In the genomic region with DNA sequence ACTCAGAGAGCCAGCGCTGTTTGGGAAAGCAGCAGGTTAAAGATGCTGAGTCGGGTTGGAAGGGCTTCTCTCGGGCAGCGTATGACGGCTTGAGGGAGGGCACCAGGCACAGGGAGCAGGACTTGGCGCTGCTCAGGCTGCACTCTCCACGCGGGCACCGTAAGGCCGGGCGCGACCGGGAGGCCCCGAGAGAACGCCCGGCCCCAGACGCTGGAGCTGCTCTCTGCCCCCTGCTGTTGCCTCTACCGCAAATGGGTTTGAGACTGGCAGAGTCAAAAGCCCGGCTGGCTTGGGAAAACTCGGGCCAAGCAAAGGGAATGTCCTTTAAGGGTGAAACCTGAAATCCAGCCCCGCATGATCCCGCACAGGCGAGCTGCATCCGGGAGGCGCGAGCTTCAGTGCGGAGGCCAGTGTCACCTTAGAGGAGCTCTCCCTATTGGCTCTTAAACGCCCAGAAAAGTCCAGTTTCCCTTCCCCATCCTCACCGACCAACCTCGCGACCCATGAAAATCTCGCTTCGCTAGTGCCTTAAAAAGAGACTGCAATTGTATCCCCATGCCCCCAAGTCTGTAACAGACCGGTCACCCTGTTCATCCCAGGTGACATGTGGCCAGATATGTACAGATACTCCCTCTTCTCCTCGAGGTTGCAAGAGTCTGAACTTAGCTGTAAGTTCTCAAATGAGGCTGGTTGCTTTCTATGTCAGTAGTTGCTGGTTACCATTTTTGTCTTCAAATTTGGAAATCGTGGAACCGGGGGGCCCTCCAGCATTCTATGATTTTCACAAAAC, we compare ENCODE assay signal across 9 cellular contexts. TPM values are rescaled to one million over a fixed set of nuclear protein-coding genes. Genes with fewer than 3 reads are reported as not detected.
DNase-seq lines count a peak whose midpoint lies in the region; ATAC-seq, FAIRE-seq and TF ChIP-seq lines count a peak whose summit lies in the region.
"Had no signal": no experiment of that assay in that cellular context is flagged by ENCODE, and none has a peak within 500 bp of the region (broad histone marks: within the 10 kb centered on the region; RNA-seq: fewer than 3 reads in every experiment).

No MANE protein-coding gene starts in this region.

- no peaks in the 10 kb centered on the region for H3K36me3 ChIP-seq in WERI-Rb-1

- no peak overlapping the region for H3K27ac ChIP-seq in WERI-Rb-1
- H3K27ac ChIP-seq in right cardiac atrium (ENCODE audit: low read length) = peak overlapping the region; percentile 75

- intact Hi-C loops in right cardiac atrium (cut with DNase I) = loop anchor here in 1 of 4 donors (10.0 kb wide), 1 partner anchor 130 kb away; the partner anchor contains the start of gene GORAB

- H3K9me3 ChIP-seq in WERI-Rb-1 (ENCODE audit: severe bottlenecking) (no peaks in the 10 kb centered on the region), right cardiac atrium (ENCODE audit: control insufficient read depth, low read length) (no peaks in the 10 kb centered on the region)

- H3K4me3 ChIP-seq in WERI-Rb-1 (ENCODE audit: low read depth, low read length) = peak overlapping the region; percentile 63
- peak overlapping the region; percentile 76 for H3K4me3 ChIP-seq in right cardiac atrium (ENCODE audit: low read length)
- H3K4me3 ChIP-seq in skeletal muscle cell (ENCODE audit: low read depth, low read length) = peak overlapping the region; percentile 87

- WGBS in right cardiac atrium = 11% methylated on average over 37 of the region's 37 CpGs

- peak; percentile 70 to 79 for ATAC-seq in right cardiac atrium

- DNase-seq in NCI-H345 (lab: John Stamatoyannopoulos, UW) (peak; percentile 29), NCI-H345 treated with DMSO at 0.1 percent for 48 hours (lab: John Stamatoyannopoulos, UW; ENCODE audit: unreplicated experiment) (no peak), WERI-Rb-1 (peak; percentile 31), right cardiac atrium (peak; percentile 60 to 80 (median 80)), skeletal muscle cell (ENCODE audit: low read depth) (no peak), frontal cortex (ENCODE audit: low spot score in 2 of 2) (no peak), NCI-H2029 (lab: John Stamatoyannopoulos, UW) (no peak)
- DNase-seq in stimulated activated CD4-positive, alpha-beta T cell treated with anti-CD3 and anti-CD28 coated beads, Interleukin-4, amount 100 ng/mL, for 24 hours = no peak
- DNase-seq: CD4-positive, CD25-positive, alpha-beta regulatory T cell had no signal

- peaks cover 2% of the 10 kb centered on the region for H3K4me1 ChIP-seq in right cardiac atrium (ENCODE audit: control insufficient read depth, insufficient read depth, low read length)

- H3K27me3 ChIP-seq in WERI-Rb-1 (ENCODE audit: insufficient read depth, low read depth, severe bottlenecking) (no peaks in the 10 kb centered on the region), right cardiac atrium (ENCODE audit: control insufficient read depth, insufficient read depth) (no peaks in the 10 kb centered on the region)

- peak; percentile 24; the same call in 1 of the 2 replicates for TF ChIP-seq CTCF in WERI-Rb-1 (IDR thresholded peaks at IDR 0.05; ENCODE audit: low read depth, low read length)

- no peak for FAIRE-seq in frontal cortex (lab: Jason Lieb, UNC)

RNA-seq across cellular contexts. Expression of gene PRRX1, which starts 1.1 kb away (rescaled TPM):
- total RNA-seq in right cardiac atrium = 10 to 100 TPM; 60.3 to 72.8 (median 65.5) TPM
- polyA plus RNA-seq in right cardiac atrium = 39.9 TPM
- total RNA-seq in frontal cortex = 6.5 TPM
- total RNA-seq: CD4-positive, CD25-positive, alpha-beta regulatory T cell had no signal

Comparison
In these comparisons a context has a peak if more than half of its experiments do, and no peak if none do; other contexts are left out.
1. DNase-seq: peak in NCI-H345 (single experiment), WERI-Rb-1 (single experiment) and right cardiac atrium (3 of 3); none in NCI-H345 treated with DMSO at 0.1 percent for 48 hours (single experiment), skeletal muscle cell (single experiment), stimulated activated CD4-positive, alpha-beta T cell treated with anti-CD3 and anti-CD28 coated beads, Interleukin-4, amount 100 ng/mL, for 24 hours (single experiment), frontal cortex (0 of 2) and NCI-H2029 (single experiment).
2. Peak in every context shown above with its lines, with median percentiles within 50 percentile points of each other: H3K4me3 ChIP-seq.